ENCODE assay signal across 18 cellular contexts in the genomic region with DNA sequence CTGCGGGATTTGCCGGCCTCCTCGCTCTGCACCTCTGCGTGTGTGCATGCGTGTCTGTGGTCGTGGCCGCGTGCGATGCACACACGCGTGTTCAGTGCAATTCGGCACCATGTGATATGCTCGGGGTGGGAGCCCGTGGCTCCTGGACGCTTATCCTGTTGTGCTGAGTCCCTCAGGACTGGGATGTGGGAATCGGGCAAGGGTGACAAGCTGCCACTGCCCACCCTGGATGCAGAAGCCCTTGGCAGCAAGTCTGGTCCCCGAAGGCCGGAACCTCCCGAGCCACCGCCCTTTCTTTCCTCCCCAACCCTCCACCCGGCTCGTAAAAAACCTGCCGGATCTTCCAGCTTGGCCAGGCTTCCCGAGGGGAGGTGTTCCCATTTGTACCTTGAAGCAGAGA.
"Had no signal": no experiment of that assay in that cellular context is flagged by ENCODE, and none has a peak within 500 bp of the region (broad histone marks: within the 10 kb centered on the region; RNA-seq: fewer than 3 reads in every experiment).

No MANE protein-coding gene starts in this region.

- FAIRE-seq: urothelium cell line had no signal

- DNase-seq: activated CD4-positive, alpha-beta T cell treated with anti-CD3 and anti-CD28 coated beads for 36 hours; activated CD4-positive, alpha-beta T cell treated with anti-CD3 and anti-CD28 coated beads, Interleukin-2, amount 50 U/mL, for 4 hours; activated CD8-positive, alpha-beta memory T cell treated with anti-CD3 and anti-CD28 coated beads for 24 hours; activated CD8-positive, alpha-beta memory T cell treated with anti-CD3 and anti-CD28 coated beads, Interleukin-2, amount 50 U/mL, for 4 hours; activated naive CD4-positive, alpha-beta T cell treated with anti-CD3 and anti-CD28 coated beads for 36 hours; activated T-cell treated with anti-CD3 and anti-CD28 coated beads, Interleukin-2, amount 50 U/mL, for 4 hours; effector CD8-positive, alpha-beta T cell; foreskin melanocyte; immature natural killer cell; left ventricle myocardium superior; occipital lobe; SK-N-SH; stimulated activated CD4-positive, alpha-beta T cell treated with anti-CD3 and anti-CD28 coated beads, Interleukin-12 subunit alpha, Interleukin-12 subunit beta, amount 100 ng/mL, for 4 hours; stimulated activated naive CD8-positive, alpha-beta T cell treated with anti-CD3 and anti-CD28 coated beads, Interleukin-15, amount 100 ng/mL, for 72 hours; T-cell had no signal

- H3K27ac ChIP-seq: hepatocyte, tibial nerve had no signal

- H3K9me3 ChIP-seq: SK-N-SH had no signal

- H2AFZ ChIP-seq: hepatocyte had no signal

- H3K9ac ChIP-seq: SK-N-SH had no signal

- H3K9me2 ChIP-seq: SK-N-SH had no signal

- H3K27me3 ChIP-seq: hepatocyte, tibial nerve had no signal

- H3K4me3 ChIP-seq: hepatocyte, tibial nerve had no signal

- H3K4me1 ChIP-seq: tibial nerve had no signal

- H3K79me2 ChIP-seq: hepatocyte had no signal

- H3K4me2 ChIP-seq: hepatocyte, SK-N-SH had no signal

- ATAC-seq: activated CD4-positive, alpha-beta T cell treated with anti-CD3 and anti-CD28 coated beads for 36 hours; activated T-cell treated with anti-CD3 and anti-CD28 coated beads, Interleukin-2, amount 50 U/mL, for 4 hours; left ventricle myocardium superior; stimulated activated naive CD8-positive, alpha-beta T cell treated with anti-CD3 and anti-CD28 coated beads, Interleukin-15, amount 100 ng/mL, for 72 hours; T-cell had no signal
